9 cellular contexts compared by ENCODE assay signal in the genomic region with DNA sequence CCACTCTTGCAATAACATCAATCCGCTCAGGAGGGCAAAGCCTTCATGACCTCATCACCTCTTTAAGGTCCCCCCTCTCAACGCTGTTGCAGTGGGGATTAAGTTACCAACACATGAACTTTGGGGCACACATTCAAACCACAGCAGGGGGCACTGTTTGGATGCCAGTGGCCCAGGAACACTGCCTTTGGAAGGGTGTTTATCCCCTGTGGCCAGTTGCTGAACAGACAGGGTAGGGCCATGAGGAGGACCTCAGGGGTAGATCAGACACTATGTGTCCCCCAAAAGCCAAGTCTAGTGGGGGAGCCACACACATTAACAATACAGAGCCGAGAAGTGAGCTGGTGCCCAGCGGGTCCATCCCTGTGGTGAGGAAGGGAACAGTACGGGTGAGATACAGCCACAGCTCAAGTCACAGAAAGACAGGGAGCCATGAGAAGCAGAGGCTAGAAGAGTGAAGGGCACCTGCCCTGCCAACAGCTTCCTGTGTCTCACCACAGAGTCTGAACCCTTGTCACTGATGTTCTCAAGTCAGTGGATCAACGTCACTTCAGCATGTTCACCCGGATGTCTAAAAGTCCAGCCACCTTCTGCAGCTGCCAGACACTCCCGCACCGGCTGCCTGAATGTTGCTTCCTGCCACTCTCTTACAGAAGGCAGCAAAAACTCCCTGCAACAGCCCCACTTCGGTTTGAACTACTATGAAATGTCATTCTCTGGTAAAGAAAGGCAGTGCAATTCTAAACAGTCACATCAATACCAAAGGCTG. TPM values are rescaled to one million over a fixed set of nuclear protein-coding genes. Genes with fewer than 3 reads are reported as not detected.
DNase-seq lines count a peak whose midpoint lies in the region; ATAC-seq and TF ChIP-seq lines count a peak whose summit lies in the region.
"Had no signal": no experiment of that assay in that cellular context is flagged by ENCODE, and none has a peak within 500 bp of the region (broad histone marks: within the 10 kb centered on the region; RNA-seq: fewer than 3 reads in every experiment).

No MANE protein-coding gene starts in this region.

- no peaks in the 10 kb centered on the region for H3K27me3 Mint-ChIP-seq in activated CD4-positive, alpha-beta T cell treated with anti-CD3 and anti-CD28 coated beads, Interleukin-2, amount 10 ng/mL, durations not matched to agents 7 days and 5 days
- H3K27me3 Mint-ChIP-seq in stimulated activated naive B cell treated with anti-CD40 and anti-IgM and Interleukin-4, amounts not matched to agents 10 μg/mL and 1 μg/mL and 100 μg/mL, for 72 hours: peaks cover 3 to 5% of the 10 kb centered on the region in 2 donors

- H3K27me3 ChIP-seq in foreskin keratinocyte: peaks cover 11% of the 10 kb centered on the region

- H3K9me3 Mint-ChIP-seq in activated CD4-positive, alpha-beta T cell treated with anti-CD3 and anti-CD28 coated beads, Interleukin-2, amount 10 ng/mL, durations not matched to agents 7 days and 5 days: peaks cover 2% of the 10 kb centered on the region
- peaks cover 2 to 5% of the 10 kb centered on the region in 2 donors for H3K9me3 Mint-ChIP-seq in stimulated activated naive B cell treated with anti-CD40 and anti-IgM and Interleukin-4, amounts not matched to agents 10 μg/mL and 1 μg/mL and 100 μg/mL, for 72 hours

- CTCF ChIA-PET in activated CD4-positive, alpha-beta T cell treated with anti-CD3 and anti-CD28 coated beads, Interleukin-2, amount 10 ng/mL, durations not matched to agents 7 days and 5 days (lab: Charles Lee): interaction anchor here (0.5 to 1.3 kb wide), 7 partner anchors 8 to 760 kb away, joined by 3 to 6 read pairs (median 3); no protein-coding TSS in a partner anchor

- no peaks in the 10 kb centered on the region for H3K4me1 ChIP-seq in foreskin keratinocyte

- H3K4me3 Mint-ChIP-seq in activated CD4-positive, alpha-beta T cell treated with anti-CD3 and anti-CD28 coated beads, Interleukin-2, amount 10 ng/mL, durations not matched to agents 7 days and 5 days: peak overlapping the region; percentile 23
- peak overlapping the region; percentile 9 to 27 for H3K4me3 Mint-ChIP-seq in stimulated activated naive B cell treated with anti-CD40 and anti-IgM and Interleukin-4, amounts not matched to agents 10 μg/mL and 1 μg/mL and 100 μg/mL, for 72 hours

- H3K27ac Mint-ChIP-seq in activated CD4-positive, alpha-beta T cell treated with anti-CD3 and anti-CD28 coated beads, Interleukin-2, amount 10 ng/mL, durations not matched to agents 7 days and 5 days: peak overlapping the region; percentile 92
- peak overlapping the region; percentile 90 for H3K27ac Mint-ChIP-seq in stimulated activated naive B cell treated with anti-CD40 and anti-IgM and Interleukin-4, amounts not matched to agents 10 μg/mL and 1 μg/mL and 100 μg/mL, for 72 hours

- DNase-seq in activated CD4-positive, alpha-beta T cell treated with anti-CD3 and anti-CD28 coated beads, Interleukin-2, amount 10 ng/mL, durations not matched to agents 7 days and 5 days: peak; percentile 86
- DNase-seq in foreskin keratinocyte: no peak
- peak; percentile 72 for DNase-seq in stimulated activated naive B cell treated with anti-CD40 and anti-IgM and Interleukin-4, amounts not matched to agents 10 μg/mL and 1 μg/mL and 100 μg/mL, for 72 hours
- no peak for DNase-seq in pons (ENCODE audit: low spot score)
- DNase-seq in HT-29 (ENCODE audit: low spot score): no peak
- no peak for DNase-seq in NCI-H128 (lab: John Stamatoyannopoulos, UW; ENCODE audit: unreplicated experiment)

- peaks cover 31% of the 10 kb centered on the region for H3K4me1 Mint-ChIP-seq in activated CD4-positive, alpha-beta T cell treated with anti-CD3 and anti-CD28 coated beads, Interleukin-2, amount 10 ng/mL, durations not matched to agents 7 days and 5 days
- H3K4me1 Mint-ChIP-seq in stimulated activated naive B cell treated with anti-CD40 and anti-IgM and Interleukin-4, amounts not matched to agents 10 μg/mL and 1 μg/mL and 100 μg/mL, for 72 hours: peaks cover 21% of the 10 kb centered on the region in 2 donors

- POLR2A ChIA-PET in activated CD4-positive, alpha-beta T cell treated with anti-CD3 and anti-CD28 coated beads, Interleukin-2, amount 10 ng/mL, durations not matched to agents 7 days and 5 days (lab: Charles Lee): no interaction called here

- ATAC-seq in GM18868 (IDR thresholded peaks at IDR 0.05; ENCODE audit: unreplicated experiment) (peak; percentile 78), HG03196 (IDR thresholded peaks at IDR 0.05; ENCODE audit: unreplicated experiment) (peak; percentile 74), foreskin keratinocyte (no peak)
- peak; percentile 93 to 96 for ATAC-seq in stimulated activated naive B cell treated with anti-CD40 and anti-IgM and Interleukin-4, amounts not matched to agents 10 μg/mL and 1 μg/mL and 100 μg/mL, for 72 hours (replicated peaks)
- ATAC-seq: Panc1 had no signal

- no peak overlapping the region for H3K27ac ChIP-seq in foreskin keratinocyte

- H3K36me3 Mint-ChIP-seq in activated CD4-positive, alpha-beta T cell treated with anti-CD3 and anti-CD28 coated beads, Interleukin-2, amount 10 ng/mL, durations not matched to agents 7 days and 5 days (ENCODE audit: low read depth): peaks cover 3% of the 10 kb centered on the region
- H3K36me3 Mint-ChIP-seq in stimulated activated naive B cell treated with anti-CD40 and anti-IgM and Interleukin-4, amounts not matched to agents 10 μg/mL and 1 μg/mL and 100 μg/mL, for 72 hours: no peaks in the 10 kb centered on the region

- peak; percentile 35 for TF ChIP-seq CTCF in foreskin keratinocyte (conservative IDR thresholded peaks at IDR 0.05)

RNA-seq across cellular contexts. Expression of a gene that starts 19.9 kb away (rescaled TPM):
- 10 to 100 TPM; 22.8 to 24.6 TPM for total RNA-seq in activated CD4-positive, alpha-beta T cell treated with anti-CD3 and anti-CD28 coated beads, Interleukin-2, amount 10 ng/mL, durations not matched to agents 7 days and 5 days
- total RNA-seq in foreskin keratinocyte: 8.8 and 15.8 TPM in 2 replicates
- polyA plus RNA-seq in foreskin keratinocyte: 11.1 and 20.0 TPM in 2 replicates
- total RNA-seq in HT-29 (2014; rRNA removed; shearing (Covaris generic)): 41.7 and 46.8 TPM in 2 replicates

RNA-seq across cellular contexts. Expression of a gene that starts 39.8 kb away (rescaled TPM):
- 10 to 100 TPM; 25.3 to 26.4 TPM for total RNA-seq in activated CD4-positive, alpha-beta T cell treated with anti-CD3 and anti-CD28 coated beads, Interleukin-2, amount 10 ng/mL, durations not matched to agents 7 days and 5 days
- 14.1 and 15.2 TPM in 2 replicates for total RNA-seq in foreskin keratinocyte
- polyA plus RNA-seq in foreskin keratinocyte: 5.3 and 7.5 TPM in 2 replicates
- total RNA-seq in HT-29 (2014; rRNA removed; shearing (Covaris generic)): 9.7 and 10.8 TPM in 2 replicates

RNA-seq across cellular contexts. Expression of a gene that starts 39.8 kb away (rescaled TPM):
- total RNA-seq in activated CD4-positive, alpha-beta T cell treated with anti-CD3 and anti-CD28 coated beads, Interleukin-2, amount 10 ng/mL, durations not matched to agents 7 days and 5 days: 1 to 10 TPM; 3.3 to 3.8 TPM
- 0.54 and 0.92 TPM in 2 replicates for total RNA-seq in foreskin keratinocyte
- 0.18 and 0.23 TPM in 2 replicates for polyA plus RNA-seq in foreskin keratinocyte
- 0.31 and 0.71 TPM in 2 replicates for total RNA-seq in HT-29 (2014; rRNA removed; shearing (Covaris generic))

Comparison
In these comparisons a context has a peak if more than half of its experiments do, and no peak if none do; other contexts are left out.
1. DNase-seq: peak in activated CD4-positive, alpha-beta T cell treated with anti-CD3 and anti-CD28 coated beads, Interleukin-2, amount 10 ng/mL, durations not matched to agents 7 days and 5 days (single experiment) and stimulated activated naive B cell treated with anti-CD40 and anti-IgM and Interleukin-4, amounts not matched to agents 10 μg/mL and 1 μg/mL and 100 μg/mL, for 72 hours (single experiment); none in foreskin keratinocyte (0 of 2), pons (single experiment), HT-29 (single experiment) and NCI-H128 (single experiment).